In the genomic region with DNA sequence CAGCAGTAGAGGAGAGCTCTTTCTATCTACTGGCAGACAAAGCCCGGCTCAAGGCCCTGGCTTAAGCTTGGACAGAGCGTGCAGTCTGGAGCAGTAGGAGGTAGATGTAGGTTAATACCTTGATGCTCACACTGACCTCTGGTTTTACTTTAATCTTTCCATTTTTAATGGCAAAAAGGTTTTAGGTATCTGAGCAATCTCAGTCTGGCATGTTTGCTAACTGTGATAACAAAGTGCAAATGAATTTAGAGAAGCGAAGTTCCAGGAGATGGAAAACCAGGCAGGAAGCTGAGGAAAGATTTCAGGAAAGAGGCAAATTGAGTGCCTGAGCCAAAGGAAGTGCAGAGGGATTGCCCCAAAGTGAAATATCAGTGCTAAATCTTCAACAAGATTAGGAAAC, we compare ENCODE assay signal across 14 cellular contexts.
DNase-seq lines count a peak whose midpoint lies in the region; ATAC-seq and TF ChIP-seq lines count a peak whose summit lies in the region.
"Had no signal": no experiment of that assay in that cellular context is flagged by ENCODE, and none has a peak within 500 bp of the region (broad histone marks: within the 10 kb centered on the region; RNA-seq: fewer than 3 reads in every experiment).

No MANE protein-coding gene starts in this region.

- H3K4me1 Mint-ChIP-seq in endodermal cell: peaks cover 14% of the 10 kb centered on the region
- H3K4me1 Mint-ChIP-seq in natural killer cell treated with Interleukin-12 subunit alpha and Interleukin-12 subunit beta and Interleukin-15 and Interleukin-18, amount 100 ng/mL, for 72 hours (ENCODE audit: low read depth in 2 of 2): no peaks in the 10 kb centered on the region
- peaks cover 20% of the 10 kb centered on the region for H3K4me1 Mint-ChIP-seq in activated CD4-positive, alpha-beta T cell treated with anti-CD3 and anti-CD28 coated beads, Interleukin-2, amount 10 ng/mL, durations not matched to agents 7 days and 5 days
- H3K4me1 Mint-ChIP-seq: CD14-positive monocyte had no signal

- DNase-seq in endodermal cell: no peak
- DNase-seq in natural killer cell treated with Interleukin-12 subunit alpha and Interleukin-12 subunit beta and Interleukin-15 and Interleukin-18, amount 100 ng/mL, for 72 hours (ENCODE audit: low spot score): no peak
- no peak for DNase-seq in activated CD4-positive, alpha-beta T cell treated with anti-CD3 and anti-CD28 coated beads, Interleukin-2, amount 10 ng/mL, durations not matched to agents 7 days and 5 days
- DNase-seq: CD4-positive, alpha-beta memory T cell; DMS153; DMS79; GDM1 had no signal

- H3K27me3 ChIP-seq in OCI-LY1 (ENCODE audit: insufficient read depth, low read length): no peaks in the 10 kb centered on the region
- H3K27me3 ChIP-seq in endodermal cell (ENCODE audit: control insufficient read depth, insufficient read depth, low read length, poor library complexity, severe bottlenecking): no peaks in the 10 kb centered on the region
- H3K27me3 ChIP-seq: BLaER1 had no signal

- peaks cover 37% of the 10 kb centered on the region for H3K9me3 Mint-ChIP-seq in endodermal cell
- H3K9me3 Mint-ChIP-seq in natural killer cell treated with Interleukin-12 subunit alpha and Interleukin-12 subunit beta and Interleukin-15 and Interleukin-18, amount 100 ng/mL, for 72 hours: no peaks in the 10 kb centered on the region
- peaks cover 25% of the 10 kb centered on the region for H3K9me3 Mint-ChIP-seq in activated CD4-positive, alpha-beta T cell treated with anti-CD3 and anti-CD28 coated beads, Interleukin-2, amount 10 ng/mL, durations not matched to agents 7 days and 5 days

- TF ChIP-seq CTCF in OCI-LY1 (IDR thresholded peaks at IDR 0.05; ENCODE audit: low read length) (no peak), endodermal cell (conservative IDR thresholded peaks at IDR 0.05) (no peak)

- H3K9me2 ChIP-seq in OCI-LY1 (ENCODE audit: low read depth, low read length): no peaks in the 10 kb centered on the region

- H3K9ac ChIP-seq in OCI-LY1 (ENCODE audit: low read length): no peak overlapping the region
- no peak overlapping the region for H3K9ac ChIP-seq in endodermal cell (ENCODE audit: extremely low read depth, low read length, poor library complexity, severe bottlenecking)
- H3K9ac ChIP-seq: BLaER1 had no signal

- H3K4me3 Mint-ChIP-seq in endodermal cell: no peak overlapping the region
- H3K4me3 Mint-ChIP-seq in natural killer cell treated with Interleukin-12 subunit alpha and Interleukin-12 subunit beta and Interleukin-15 and Interleukin-18, amount 100 ng/mL, for 72 hours: no peak overlapping the region
- no peak overlapping the region for H3K4me3 Mint-ChIP-seq in activated CD4-positive, alpha-beta T cell treated with anti-CD3 and anti-CD28 coated beads, Interleukin-2, amount 10 ng/mL, durations not matched to agents 7 days and 5 days
- H3K4me3 Mint-ChIP-seq: CD14-positive monocyte; CD4-positive, alpha-beta memory T cell had no signal

- ATAC-seq in natural killer cell treated with Interleukin-12 subunit alpha and Interleukin-12 subunit beta and Interleukin-15 and Interleukin-18, amount 100 ng/mL, for 72 hours: no peak
- ATAC-seq in GM21528 (IDR thresholded peaks at IDR 0.05; ENCODE audit: low FRiP score, unreplicated experiment): no peak
- ATAC-seq: A549 had no signal

- H3K4me3 ChIP-seq in OCI-LY1 (ENCODE audit: low read depth, low read length, poor library complexity, severe bottlenecking) (no peak overlapping the region), endodermal cell (ENCODE audit: low read length) (peak overlapping the region; percentile 41), mesodermal cell (ENCODE audit: extremely low read depth, insufficient read depth, low read length, poor library complexity, severe bottlenecking) (no peak overlapping the region)
- H3K4me3 ChIP-seq: A549, BLaER1, HAP-1 had no signal

- H3K27ac ChIP-seq in OCI-LY1 (ENCODE audit: low read depth, low read length, poor library complexity, severe bottlenecking): no peak overlapping the region
- no peak overlapping the region for H3K27ac ChIP-seq in endodermal cell (ENCODE audit: low read depth, low read length)
- H3K27ac ChIP-seq in mesodermal cell (ENCODE audit: low read depth, low read length, severe bottlenecking): peak overlapping the region; percentile 23
- H3K27ac ChIP-seq: A549, BLaER1 had no signal

- no peak overlapping the region for H3K27ac Mint-ChIP-seq in endodermal cell
- no peak overlapping the region for H3K27ac Mint-ChIP-seq in natural killer cell treated with Interleukin-12 subunit alpha and Interleukin-12 subunit beta and Interleukin-15 and Interleukin-18, amount 100 ng/mL, for 72 hours
- H3K27ac Mint-ChIP-seq in activated CD4-positive, alpha-beta T cell treated with anti-CD3 and anti-CD28 coated beads, Interleukin-2, amount 10 ng/mL, durations not matched to agents 7 days and 5 days: no peak overlapping the region
- H3K27ac Mint-ChIP-seq: CD14-positive monocyte had no signal

- WGBS in endodermal cell (ENCODE audit: insufficient coverage in 1 of 2, insufficient read length in 1 of 2), 2 experiments: 57 to 64% methylated on average over 3 of the region's 3 CpGs
- 20 to 71% methylated on average over 1 of the region's 3 CpGs for WGBS in mesodermal cell (ENCODE audit: insufficient coverage in 2 of 2), 2 experiments

- no peaks in the 10 kb centered on the region; the same call in 1 of the 2 replicates for H3K36me3 ChIP-seq in OCI-LY1 (ENCODE audit: insufficient read depth, low read length)
- no peaks in the 10 kb centered on the region for H3K36me3 ChIP-seq in endodermal cell (ENCODE audit: control insufficient read depth, insufficient read depth, low read length)
- no peaks in the 10 kb centered on the region for H3K36me3 ChIP-seq in mesodermal cell (ENCODE audit: control insufficient read depth, insufficient read depth, low read length)
- H3K36me3 ChIP-seq: HAP-1 had no signal

- 0 out of 2 replicates have a peak overlapping the region, but pooled peaks have one; percentile 21 for H2AFZ ChIP-seq in OCI-LY1 (ENCODE audit: low read length)

- no peaks in the 10 kb centered on the region for H3F3A ChIP-seq in OCI-LY1 (ENCODE audit: insufficient read depth, low read length)

- H4K20me1 ChIP-seq in OCI-LY1 (ENCODE audit: insufficient read depth, low read length): no peaks in the 10 kb centered on the region
- H4K20me1 ChIP-seq: BLaER1 had no signal

- CTCF ChIA-PET in activated CD4-positive, alpha-beta T cell treated with anti-CD3 and anti-CD28 coated beads, Interleukin-2, amount 10 ng/mL, durations not matched to agents 7 days and 5 days (lab: Charles Lee): no interaction called here

- H3K4me2 ChIP-seq in OCI-LY1 (ENCODE audit: low read length): no peak overlapping the region
- H3K4me2 ChIP-seq: A549, BLaER1 had no signal

- POLR2A ChIA-PET in activated CD4-positive, alpha-beta T cell treated with anti-CD3 and anti-CD28 coated beads, Interleukin-2, amount 10 ng/mL, durations not matched to agents 7 days and 5 days (lab: Charles Lee): no interaction called here

- no peaks in the 10 kb centered on the region for H3K79me2 ChIP-seq in OCI-LY1 (ENCODE audit: insufficient read depth, low read length)

- no peaks in the 10 kb centered on the region for H3K27me3 Mint-ChIP-seq in endodermal cell (ENCODE audit: insufficient read depth)
- peaks cover 0 to 7% of the 10 kb centered on the region in 2 donors for H3K27me3 Mint-ChIP-seq in natural killer cell treated with Interleukin-12 subunit alpha and Interleukin-12 subunit beta and Interleukin-15 and Interleukin-18, amount 100 ng/mL, for 72 hours
- no peaks in the 10 kb centered on the region for H3K27me3 Mint-ChIP-seq in activated CD4-positive, alpha-beta T cell treated with anti-CD3 and anti-CD28 coated beads, Interleukin-2, amount 10 ng/mL, durations not matched to agents 7 days and 5 days
- H3K27me3 Mint-ChIP-seq: CD4-positive, alpha-beta memory T cell had no signal

- H3K9me3 ChIP-seq in OCI-LY1 (ENCODE audit: low read length) (peaks cover 19% of the 10 kb centered on the region; the same call in 1 of the 2 replicates), endodermal cell (ENCODE audit: control insufficient read depth, low read length) (peaks cover 38% of the 10 kb centered on the region), mesodermal cell (ENCODE audit: control insufficient read depth, low read length) (peaks cover 23% of the 10 kb centered on the region)
- H3K9me3 ChIP-seq: A549 had no signal

- peaks cover 8% of the 10 kb centered on the region for H3K36me3 Mint-ChIP-seq in endodermal cell (ENCODE audit: low read depth)
- peaks cover 10% of the 10 kb centered on the region for H3K36me3 Mint-ChIP-seq in natural killer cell treated with Interleukin-12 subunit alpha and Interleukin-12 subunit beta and Interleukin-15 and Interleukin-18, amount 100 ng/mL, for 72 hours
- H3K36me3 Mint-ChIP-seq in activated CD4-positive, alpha-beta T cell treated with anti-CD3 and anti-CD28 coated beads, Interleukin-2, amount 10 ng/mL, durations not matched to agents 7 days and 5 days (ENCODE audit: low read depth): peaks cover 22% of the 10 kb centered on the region
- H3K36me3 Mint-ChIP-seq: CD14-positive monocyte had no signal

- H3K4me1 ChIP-seq in OCI-LY1 (ENCODE audit: insufficient read depth, low read length, severe bottlenecking) (no peaks in the 10 kb centered on the region), endodermal cell (ENCODE audit: control insufficient read depth, insufficient read depth, low read length) (peaks cover 7% of the 10 kb centered on the region), mesodermal cell (ENCODE audit: control insufficient read depth, insufficient read depth, low read length, poor library complexity, severe bottlenecking) (no peaks in the 10 kb centered on the region)
- H3K4me1 ChIP-seq: A549, HAP-1 had no signal
